Comparison of ENCODE assay signal across 8 cellular contexts in genomic region chr11:62805044-62805892, GRCh38. TPM values are rescaled to one million over a fixed set of nuclear protein-coding genes. Genes with fewer than 3 reads are reported as not detected.
DNase-seq lines count a peak whose midpoint lies in the region; ATAC-seq and TF ChIP-seq lines count a peak whose summit lies in the region.

NXF1 (minus strand) TSS chr11:62805440; CDS start chr11:62805356, 84 bp downstream.

- H3K4me1 Mint-ChIP-seq in activated naive CD8-positive, alpha-beta T cell treated with anti-CD3 and anti-CD28 coated beads, Interleukin-2, amount 10 ng/mL, durations not matched to agents 7 days and 5 days: peaks cover 33% of the 10 kb centered on the region

- no peaks in the 10 kb centered on the region for H3K9me2 ChIP-seq in SU-DHL-6 (replicated peaks; ENCODE audit: insufficient read depth, low read length)

- H3K9ac ChIP-seq in SU-DHL-6 (ENCODE audit: low read length): peak within 1 kb of the TSS; percentile 91
- H3K9ac ChIP-seq in trophoblast cell (ENCODE audit: low read length): peak within 1 kb of the TSS; percentile 96

- H4K12ac ChIP-seq in trophoblast cell (ENCODE audit: low read depth, low read length): peak within 1 kb of the TSS; percentile 83

- H2BK120ac ChIP-seq in trophoblast cell (ENCODE audit: insufficient read depth, low read length, poor library complexity): peak within 1 kb of the TSS; percentile 52

- H3K27me3 Mint-ChIP-seq in activated naive CD8-positive, alpha-beta T cell treated with anti-CD3 and anti-CD28 coated beads, Interleukin-2, amount 10 ng/mL, durations not matched to agents 7 days and 5 days: no peaks in the 10 kb centered on the region

- H3K36me3 ChIP-seq in SU-DHL-6 (ENCODE audit: low read length) (no peaks in the 10 kb centered on the region), trophoblast cell (ENCODE audit: control insufficient read depth in 1 of 2, insufficient read depth in 2 of 2, low read length in 2 of 2) (peaks cover 29 to 31% of the 10 kb centered on the region in 2 experiments), tibial nerve (peaks cover 0 to 45% (median 6%) of the 10 kb centered on the region in 3 donors)

- H3K4me2 ChIP-seq in SU-DHL-6 (ENCODE audit: low read depth, low read length, poor library complexity, severe bottlenecking) (peak within 1 kb of the TSS; percentile 80), trophoblast cell (ENCODE audit: low read length) (peak within 1 kb of the TSS; percentile 95)

- peak within 1 kb of the TSS; percentile 68 for H2BK5ac ChIP-seq in trophoblast cell (ENCODE audit: low read depth, low read length, poor library complexity)

- peak within 1 kb of the TSS; percentile 99 for H3K4me3 Mint-ChIP-seq in activated naive CD8-positive, alpha-beta T cell treated with anti-CD3 and anti-CD28 coated beads, Interleukin-2, amount 10 ng/mL, durations not matched to agents 7 days and 5 days

- H3K27ac ChIP-seq in SU-DHL-6 (ENCODE audit: low read depth, low read length): peak within 1 kb of the TSS; percentile 62
- H3K27ac ChIP-seq in trophoblast cell (ENCODE audit: low read depth, low read length): peak within 1 kb of the TSS; percentile 81
- H3K27ac ChIP-seq in tibial nerve: peak within 1 kb of the TSS; percentile 92 to 95 (median 94)

- H2AFZ ChIP-seq in SU-DHL-6 (ENCODE audit: low read depth, low read length, severe bottlenecking) (peak within 1 kb of the TSS; percentile 79), trophoblast cell (ENCODE audit: insufficient read depth, low read length, poor library complexity) (peak within 1 kb of the TSS; percentile 91)

- DNase-seq in NCI-H1417 (lab: John Stamatoyannopoulos, UW) (peak; percentile 98 to 99 (median 98)), Right ventricle myocardium superior (peak; percentile 97), trophoblast cell (peak; percentile 96 to 99), tibial nerve (ENCODE audit: low spot score in 2 of 2) (peak; percentile 94 to 95)
- DNase-seq in activated naive CD8-positive, alpha-beta T cell treated with anti-CD3 and anti-CD28 coated beads, Interleukin-2, amount 10 ng/mL, durations not matched to agents 7 days and 5 days: peak; percentile 100

- H4K20me1 ChIP-seq in SU-DHL-6 (ENCODE audit: low read depth, low read length): no peaks in the 10 kb centered on the region

- peak within 1 kb of the TSS; percentile 91 for H4K8ac ChIP-seq in trophoblast cell (ENCODE audit: low read depth, low read length)

- H3K9me3 ChIP-seq in SU-DHL-6 (ENCODE audit: insufficient read depth, low read length) (no peaks in the 10 kb centered on the region), trophoblast cell (ENCODE audit: insufficient read depth, low read depth, low read length) (no peaks in the 10 kb centered on the region), tibial nerve (no peaks in the 10 kb centered on the region)

- TF ChIP-seq CTCF in GM12874 (IDR thresholded peaks at IDR 0.05; ENCODE audit: insufficient read depth, low read depth, low read length) (0 out of 2 replicates have a peak, but pooled peaks have one; percentile 20), SU-DHL-6 (IDR thresholded peaks at IDR 0.05; ENCODE audit: insufficient read depth, low read length, poor library complexity, severe bottlenecking) (no peak), tibial nerve (IDR thresholded peaks at IDR 0.05) (peak in 3 of 5 experiments; percentile 13 to 57 (median 47))

- H3K23ac ChIP-seq in trophoblast cell (ENCODE audit: low read length): no peak within 1 kb of the TSS

- intact Hi-C loops in Right ventricle myocardium superior (cut with DNase I): no loop called here

- peak within 1 kb of the TSS; percentile 99 for H3K27ac Mint-ChIP-seq in activated naive CD8-positive, alpha-beta T cell treated with anti-CD3 and anti-CD28 coated beads, Interleukin-2, amount 10 ng/mL, durations not matched to agents 7 days and 5 days

- H3K27me3 ChIP-seq in SU-DHL-6 (ENCODE audit: low read length) (no peaks in the 10 kb centered on the region), trophoblast cell (ENCODE audit: insufficient read depth, low read length) (no peaks in the 10 kb centered on the region), tibial nerve (no peaks in the 10 kb centered on the region)

- ATAC-seq in HG02759 (IDR thresholded peaks at IDR 0.05; ENCODE audit: unreplicated experiment) (peak; percentile 90), Right ventricle myocardium superior (ENCODE audit: poor library complexity) (peak; percentile 95)
- ATAC-seq in activated naive CD8-positive, alpha-beta T cell treated with anti-CD3 and anti-CD28 coated beads, Interleukin-2, amount 10 ng/mL, durations not matched to agents 7 days and 5 days (ENCODE audit: low read depth): peak; percentile 83

- H2AK5ac ChIP-seq in trophoblast cell (ENCODE audit: low read length): peak within 1 kb of the TSS; percentile 57

- H3K79me2 ChIP-seq in SU-DHL-6 (ENCODE audit: insufficient read depth, low read length): peaks cover 19% of the 10 kb centered on the region
- H3K79me2 ChIP-seq in trophoblast cell (ENCODE audit: control insufficient read depth, insufficient read depth, low read length, poor library complexity): peaks cover 9% of the 10 kb centered on the region

- TF ChIP-seq EP300 in tibial nerve (IDR thresholded peaks at IDR 0.05): peak; percentile 98 to 100

- H3K14ac ChIP-seq in trophoblast cell (ENCODE audit: low read length): peak within 1 kb of the TSS; percentile 93

- H3K36me3 Mint-ChIP-seq in activated naive CD8-positive, alpha-beta T cell treated with anti-CD3 and anti-CD28 coated beads, Interleukin-2, amount 10 ng/mL, durations not matched to agents 7 days and 5 days: peaks cover 19% of the 10 kb centered on the region

- WGBS in trophoblast cell (ENCODE audit: extremely low coverage, insufficient coverage, insufficient read length): no CpG with 5 or more reads among the region's 77 CpGs
- 1 to 3% methylated on average over 19 to 26 of the region's 77 CpGs for WGBS in tibial nerve, 2 donors

- TF ChIP-seq POLR2A in tibial nerve (IDR thresholded peaks at IDR 0.05): peak; percentile 98 to 100

- peaks cover 7% of the 10 kb centered on the region; the same call in 1 of the 2 replicates for H3F3A ChIP-seq in SU-DHL-6 (ENCODE audit: insufficient read depth)

- H3K79me1 ChIP-seq in trophoblast cell (ENCODE audit: low read length): peaks cover 8% of the 10 kb centered on the region

- peak within 1 kb of the TSS; percentile 84 for H4K91ac ChIP-seq in trophoblast cell (ENCODE audit: low read depth, low read length)

- no peaks in the 10 kb centered on the region for H3K9me3 Mint-ChIP-seq in activated naive CD8-positive, alpha-beta T cell treated with anti-CD3 and anti-CD28 coated beads, Interleukin-2, amount 10 ng/mL, durations not matched to agents 7 days and 5 days

- peak within 1 kb of the TSS; percentile 87 for H3K4me3 ChIP-seq in SU-DHL-6 (ENCODE audit: insufficient read depth, low read length, poor library complexity, severe bottlenecking)
- H3K4me3 ChIP-seq in trophoblast cell (ENCODE audit: low read depth, low read length): peak within 1 kb of the TSS; percentile 91
- H3K4me3 ChIP-seq in tibial nerve: peak within 1 kb of the TSS; percentile 61 to 98 (median 83)

- POLR2A ChIA-PET in activated naive CD8-positive, alpha-beta T cell treated with anti-CD3 and anti-CD28 coated beads, Interleukin-2, amount 10 ng/mL, durations not matched to agents 7 days and 5 days (lab: Charles Lee): interaction anchor here (0.5 to 9.0 kb wide), 19 partner anchors 9 to 166 kb away, joined by 3 to 98 read pairs (median 8); partner anchors contain the start of genes GNG3, HNRNPUL2, SLC3A2 and STX5

- H3K18ac ChIP-seq in trophoblast cell (ENCODE audit: low read length): peak within 1 kb of the TSS; percentile 80

- no peak within 1 kb of the TSS for H2BK12ac ChIP-seq in trophoblast cell (ENCODE audit: low read length)

- peak within 1 kb of the TSS; percentile 77 for H3K4ac ChIP-seq in trophoblast cell (ENCODE audit: low read depth, low read length)

- H3K4me1 ChIP-seq in trophoblast cell (ENCODE audit: control insufficient read depth in 1 of 2, insufficient read depth in 2 of 2, low read length in 2 of 2) (peaks cover 7 to 15% of the 10 kb centered on the region in 2 experiments), tibial nerve (peaks cover 0 to 39% (median 16%) of the 10 kb centered on the region in 4 donors)

RNA-seq across cellular contexts. Expression of gene NXF1, which starts in this region (rescaled TPM):
- 100 to 1,000 TPM; 124 to 131 TPM for total RNA-seq in activated naive CD8-positive, alpha-beta T cell treated with anti-CD3 and anti-CD28 coated beads, Interleukin-2, amount 10 ng/mL, durations not matched to agents 7 days and 5 days
- total RNA-seq in Right ventricle myocardium superior (40.1 TPM), tibial nerve (10 to 100 TPM; 51.3 to 94.4 (median 67.0) TPM)
- polyA plus RNA-seq in trophoblast cell (2013): 65.8 and 70.4 TPM in 2 replicates

Comparison
In these comparisons a context has a peak if more than half of its experiments do, and no peak if none do; other contexts are left out.
1. Peak in every context shown above with its lines: DNase-seq, ATAC-seq, H3K4me3 ChIP-seq and H3K27ac ChIP-seq.